8 cellular contexts compared by ENCODE assay signal in the genomic region with DNA sequence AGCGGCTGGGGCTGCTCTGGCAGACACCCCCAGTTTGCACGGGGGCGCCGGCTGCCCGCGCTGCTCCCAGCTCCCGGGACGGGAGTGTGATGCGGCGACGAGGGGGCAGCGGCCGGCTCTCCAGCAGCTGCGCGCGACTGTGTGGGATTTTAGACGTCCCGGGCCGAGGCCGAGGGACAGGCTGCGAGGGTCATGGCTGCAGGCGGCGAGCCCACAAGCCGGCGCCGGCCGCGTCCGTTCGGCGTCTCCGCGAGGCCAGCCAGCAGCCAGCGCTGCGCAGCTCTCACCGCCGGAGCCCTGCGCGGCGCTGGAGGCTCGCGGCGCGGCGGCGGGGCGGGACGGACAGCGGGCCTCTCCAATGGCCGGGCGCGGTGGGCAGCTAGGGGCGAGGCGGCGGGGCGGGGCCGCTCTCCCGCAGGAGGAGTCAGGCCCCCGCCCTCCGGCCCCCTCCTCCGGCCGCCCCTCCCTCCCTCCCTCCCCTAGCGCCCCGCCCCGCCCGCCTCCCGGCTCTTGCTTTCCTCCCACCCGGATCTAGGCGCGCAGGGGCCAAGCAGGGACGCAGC. TPM values are rescaled to one million over a fixed set of nuclear protein-coding genes. Genes with fewer than 3 reads are reported as not detected.
DNase-seq lines count a peak whose midpoint lies in the region; ATAC-seq and TF ChIP-seq lines count a peak whose summit lies in the region.

A gene (minus strand): TSS at position 285 of the 563 bp plus-strand sequence. CDS start 310 bp downstream, outside the sequence.

- no peaks in the 10 kb centered on the region for H3K27me3 Mint-ChIP-seq in Calu3 (ENCODE audit: unreplicated experiment)
- H3K27me3 Mint-ChIP-seq in activated T-cell treated with anti-CD3 and anti-CD28 coated beads, Interleukin-2, amount 50 U/mL, for 24 hours: peaks cover 68% of the 10 kb centered on the region

- peak in 2 of 4 donors; percentile 84 to 91 for TF ChIP-seq POLR2A in esophagus squamous epithelium (IDR thresholded peaks at IDR 0.05)

- TF ChIP-seq CTCF in Calu3 (IDR thresholded peaks at IDR 0.05; ENCODE audit: unreplicated experiment) (no peak), esophagus squamous epithelium (IDR thresholded peaks at IDR 0.05) (peak in 3 of 6 experiments; percentile 6 to 33 (median 12))

- H3K27ac ChIP-seq in esophagus squamous epithelium: peak within 1 kb of the TSS; percentile 75 to 95 (median 92)
- peak within 1 kb of the TSS; percentile 85 to 95 for H3K27ac ChIP-seq in mucosa of rectum (ENCODE audit: low read depth in 2 of 2, low read length in 2 of 2)
- H3K27ac ChIP-seq in stomach smooth muscle (ENCODE audit: low read length): peak within 1 kb of the TSS; percentile 76

- peak within 1 kb of the TSS; percentile 85 for H3K4me3 Mint-ChIP-seq in Calu3 (ENCODE audit: low read depth, unreplicated experiment)
- peak within 1 kb of the TSS; percentile 79 for H3K4me3 Mint-ChIP-seq in activated T-cell treated with anti-CD3 and anti-CD28 coated beads, Interleukin-2, amount 50 U/mL, for 24 hours

- H3K4me1 ChIP-seq in esophagus squamous epithelium (peaks cover 9 to 45% (median 12%) of the 10 kb centered on the region in 3 donors), mucosa of rectum (ENCODE audit: control insufficient read depth in 2 of 2, insufficient read depth in 2 of 2, low read length in 2 of 2) (peaks cover 2 to 6% of the 10 kb centered on the region in 2 donors), stomach smooth muscle (ENCODE audit: control insufficient read depth, insufficient read depth, low read length) (peaks cover 34% of the 10 kb centered on the region)

- H3K27me3 ChIP-seq in esophagus squamous epithelium: peaks cover 0 to 14% (median 0%) of the 10 kb centered on the region in 4 donors
- no peaks in the 10 kb centered on the region for H3K27me3 ChIP-seq in mucosa of rectum (ENCODE audit: control insufficient read depth in 2 of 2, insufficient read depth in 2 of 2, low read length in 2 of 2)
- H3K27me3 ChIP-seq in stomach smooth muscle (ENCODE audit: control insufficient read depth in 1 of 2, insufficient read depth in 2 of 2, low read length in 2 of 2): no peaks in the 10 kb centered on the region

- peak within 1 kb of the TSS; percentile 79 to 92 for H3K9ac ChIP-seq in mucosa of rectum (ENCODE audit: low read depth in 1 of 2, low read length in 2 of 2)
- peak within 1 kb of the TSS; percentile 80 to 87 for H3K9ac ChIP-seq in stomach smooth muscle (ENCODE audit: low read length in 2 of 2)

- DNase-seq in Calu3 (peak; percentile 89), NCI-H748 (lab: John Stamatoyannopoulos, UW; ENCODE audit: unreplicated experiment) (peak; percentile 82), esophagus squamous epithelium (lab: John Stamatoyannopoulos, UW) (no peak)
- DNase-seq in activated T-cell treated with anti-CD3 and anti-CD28 coated beads, Interleukin-2, amount 50 U/mL, for 24 hours: peak; percentile 71

- WGBS in esophagus squamous epithelium, 2 donors: no CpG with 5 or more reads among the region's 71 CpGs

- ATAC-seq in GM19452 (IDR thresholded peaks at IDR 0.05; ENCODE audit: unreplicated experiment) (peak; percentile 95), HG03469 (IDR thresholded peaks at IDR 0.05; ENCODE audit: unreplicated experiment) (peak; percentile 83)

- no TSS peak for BruUV-seq in Calu3 (replicated peaks; lab: Mats Ljungman, UMichigan)

- intact Hi-C loops in Calu3 (cut with micrococcal nuclease; ENCODE audit: unreplicated experiment): no loop called here
- intact Hi-C loops in esophagus squamous epithelium (cut with DNase I): no loop called here

- no peaks in the 10 kb centered on the region for H3K9me3 Mint-ChIP-seq in Calu3 (ENCODE audit: low read depth, unreplicated experiment)
- no peaks in the 10 kb centered on the region for H3K9me3 Mint-ChIP-seq in activated T-cell treated with anti-CD3 and anti-CD28 coated beads, Interleukin-2, amount 50 U/mL, for 24 hours

- H3K4me3 ChIP-seq in esophagus squamous epithelium: peak within 1 kb of the TSS; percentile 73 to 91 (median 74)
- peak within 1 kb of the TSS; percentile 81 to 96 for H3K4me3 ChIP-seq in mucosa of rectum (ENCODE audit: low read length in 2 of 2)
- peak within 1 kb of the TSS; percentile 94 to 96 for H3K4me3 ChIP-seq in stomach smooth muscle (ENCODE audit: low read length in 2 of 2)

- CTCF ChIA-PET in Calu3 (lab: Charles Lee): no interaction called here

- H3K9me3 ChIP-seq in esophagus squamous epithelium (no peaks in the 10 kb centered on the region), mucosa of rectum (ENCODE audit: control insufficient read depth in 2 of 2, low read length in 2 of 2) (no peaks in the 10 kb centered on the region), stomach smooth muscle (ENCODE audit: control insufficient read depth in 2 of 2, low read length in 2 of 2) (no peaks in the 10 kb centered on the region)

- H3K36me3 ChIP-seq in esophagus squamous epithelium: no peaks in the 10 kb centered on the region
- no peaks in the 10 kb centered on the region for H3K36me3 ChIP-seq in mucosa of rectum (ENCODE audit: control insufficient read depth in 2 of 2, insufficient read depth in 2 of 2, low read length in 2 of 2)
- H3K36me3 ChIP-seq in stomach smooth muscle (ENCODE audit: control insufficient read depth in 2 of 2, insufficient read depth in 2 of 2, low read length in 2 of 2): peaks cover 7 to 11% of the 10 kb centered on the region in 2 donors

- peaks cover 14% of the 10 kb centered on the region for H3K4me1 Mint-ChIP-seq in Calu3 (ENCODE audit: low read depth, unreplicated experiment)
- peaks cover 14% of the 10 kb centered on the region for H3K4me1 Mint-ChIP-seq in activated T-cell treated with anti-CD3 and anti-CD28 coated beads, Interleukin-2, amount 50 U/mL, for 24 hours (ENCODE audit: low read depth)

- peak within 1 kb of the TSS; percentile 78 for H3K27ac Mint-ChIP-seq in Calu3 (ENCODE audit: unreplicated experiment)
- no peak within 1 kb of the TSS for H3K27ac Mint-ChIP-seq in activated T-cell treated with anti-CD3 and anti-CD28 coated beads, Interleukin-2, amount 50 U/mL, for 24 hours

- peaks cover 23% of the 10 kb centered on the region for H3K36me3 Mint-ChIP-seq in Calu3 (ENCODE audit: insufficient read depth, unreplicated experiment)
- no peaks in the 10 kb centered on the region for H3K36me3 Mint-ChIP-seq in activated T-cell treated with anti-CD3 and anti-CD28 coated beads, Interleukin-2, amount 50 U/mL, for 24 hours (ENCODE audit: low read depth)

RNA-seq across cellular contexts. Expression of the gene that starts here (rescaled TPM):
- total RNA-seq in Calu3 (2022): 2.5 and 2.7 TPM in 2 replicates
- total RNA-seq in esophagus squamous epithelium: 10 to 100 TPM in 1 of 4 donors, 1 to 10 TPM in 3; 1.1 to 14.3 (median 6.8) TPM
